Comparison of ENCODE assay signal across 3 cellular contexts in the genomic region with DNA sequence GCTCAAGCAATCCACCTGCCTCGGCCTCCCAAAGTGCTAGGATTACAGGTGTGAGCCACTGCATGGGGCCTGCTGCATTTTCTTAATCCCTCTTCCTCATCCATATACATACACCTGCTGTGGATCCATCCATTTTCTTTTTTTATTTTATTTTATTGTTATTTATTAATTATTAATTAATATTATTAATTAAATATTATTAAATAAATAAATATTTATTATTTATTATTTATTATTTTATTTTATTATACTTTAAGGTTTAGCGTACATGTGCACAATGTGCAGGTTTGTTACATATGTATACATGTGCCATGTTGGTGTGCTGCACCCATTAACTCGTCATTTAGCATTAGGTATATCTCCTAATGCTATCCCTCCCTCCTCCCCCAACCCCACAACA. TPM values are rescaled to one million over a fixed set of nuclear protein-coding genes. Genes with fewer than 3 reads are reported as not detected.
"Had no signal": no experiment of that assay in that cellular context is flagged by ENCODE, and none has a peak within 500 bp of the region (broad histone marks: within the 10 kb centered on the region; RNA-seq: fewer than 3 reads in every experiment).

No MANE protein-coding gene starts in this region.

RNA-seq across cellular contexts. Expression of a gene that starts 10.4 kb away (rescaled TPM):
- total RNA-seq: M059J, MCF 10A, NCI-H460 had no signal
